1 cellular context compared by ENCODE assay signal in the genomic region with DNA sequence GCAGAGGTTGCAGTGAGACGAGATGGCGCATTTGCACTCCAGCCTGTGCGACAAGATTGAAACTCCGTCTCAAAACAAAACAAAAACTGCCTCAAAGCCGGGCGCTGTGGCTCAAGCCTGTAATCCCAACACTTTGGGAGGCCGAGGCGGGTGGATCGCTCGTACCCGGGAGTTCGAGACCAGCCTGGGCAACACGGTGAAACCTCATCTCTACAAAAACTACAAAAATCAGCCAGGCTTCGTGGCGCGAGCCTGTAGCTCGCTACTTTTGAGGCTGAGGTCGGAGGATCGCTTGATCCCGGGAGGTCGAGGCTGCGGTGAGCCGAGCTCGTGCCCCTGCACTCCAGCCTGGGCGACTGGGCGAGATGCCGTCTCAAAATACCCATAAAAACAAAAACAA.
TF ChIP-seq lines count a peak whose summit lies in the region.

No MANE protein-coding gene starts in this region.

TF ChIP-seq in HCT116, 20 proteins besides CTCF, POLR2A, EP300 and RAD21 (continued from another document):
- TF ChIP-seq TCF7L2 (IDR thresholded peaks at IDR 0.05; ENCODE audit: borderline replicate concordance, extremely low read depth, insufficient read depth, insufficient read length): no peak
- TF ChIP-seq, protein P1, sequence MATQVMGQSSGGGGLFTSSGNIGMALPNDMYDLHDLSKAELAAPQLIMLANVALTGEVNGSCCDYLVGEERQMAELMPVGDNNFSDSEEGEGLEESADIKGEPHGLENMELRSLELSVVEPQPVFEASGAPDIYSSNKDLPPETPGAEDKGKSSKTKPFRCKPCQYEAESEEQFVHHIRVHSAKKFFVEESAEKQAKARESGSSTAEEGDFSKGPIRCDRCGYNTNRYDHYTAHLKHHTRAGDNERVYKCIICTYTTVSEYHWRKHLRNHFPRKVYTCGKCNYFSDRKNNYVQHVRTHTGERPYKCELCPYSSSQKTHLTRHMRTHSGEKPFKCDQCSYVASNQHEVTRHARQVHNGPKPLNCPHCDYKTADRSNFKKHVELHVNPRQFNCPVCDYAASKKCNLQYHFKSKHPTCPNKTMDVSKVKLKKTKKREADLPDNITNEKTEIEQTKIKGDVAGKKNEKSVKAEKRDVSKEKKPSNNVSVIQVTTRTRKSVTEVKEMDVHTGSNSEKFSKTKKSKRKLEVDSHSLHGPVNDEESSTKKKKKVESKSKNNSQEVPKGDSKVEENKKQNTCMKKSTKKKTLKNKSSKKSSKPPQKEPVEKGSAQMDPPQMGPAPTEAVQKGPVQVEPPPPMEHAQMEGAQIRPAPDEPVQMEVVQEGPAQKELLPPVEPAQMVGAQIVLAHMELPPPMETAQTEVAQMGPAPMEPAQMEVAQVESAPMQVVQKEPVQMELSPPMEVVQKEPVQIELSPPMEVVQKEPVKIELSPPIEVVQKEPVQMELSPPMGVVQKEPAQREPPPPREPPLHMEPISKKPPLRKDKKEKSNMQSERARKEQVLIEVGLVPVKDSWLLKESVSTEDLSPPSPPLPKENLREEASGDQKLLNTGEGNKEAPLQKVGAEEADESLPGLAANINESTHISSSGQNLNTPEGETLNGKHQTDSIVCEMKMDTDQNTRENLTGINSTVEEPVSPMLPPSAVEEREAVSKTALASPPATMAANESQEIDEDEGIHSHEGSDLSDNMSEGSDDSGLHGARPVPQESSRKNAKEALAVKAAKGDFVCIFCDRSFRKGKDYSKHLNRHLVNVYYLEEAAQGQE (IDR thresholded peaks at IDR 0.05; ENCODE audit: low read depth): no peak
